Comparison of ENCODE assay signal across 19 cellular contexts in genomic region chr3:64806668-64807067, GRCh38.
"Had no signal": no experiment of that assay in that cellular context is flagged by ENCODE, and none has a peak within 500 bp of the region (broad histone marks: within the 10 kb centered on the region; RNA-seq: fewer than 3 reads in every experiment).

No MANE protein-coding gene starts in this region.

- DNase-seq: activated CD4-positive, alpha-beta memory T cell treated with anti-CD3 and anti-CD28 coated beads for 36 hours; activated CD4-positive, alpha-beta T cell treated with anti-CD3 and anti-CD28 coated beads, Interleukin-2, amount 10 ng/mL, durations not matched to agents 24 days and 14 days; activated CD4-positive, CD25-positive, alpha-beta regulatory T cell treated with anti-CD3 and anti-CD28 coated beads, Interleukin-2, amount 50 U/mL, for 72 hours; activated CD8-positive, alpha-beta memory T cell treated with anti-CD3 and anti-CD28 coated beads, Interleukin-2, amount 50 U/mL, for 48 hours; activated gamma-delta T cell treated with Interleukin-2 at 50 U/mL for 16 hours; activated naive CD4-positive, alpha-beta T cell treated with anti-CD3 and anti-CD28 coated beads, Interleukin-2, amount 50 U/mL, for 16 hours; activated T-cell treated with anti-CD3 and anti-CD28 coated beads, Interleukin-2, amount 50 U/mL, for 24 hours; amniotic stem cell; brain microvascular endothelial cell; caudate nucleus; foreskin keratinocyte; heart right ventricle; left ventricle myocardium inferior; naive B cell; ovary; spleen; stimulated activated naive CD4-positive, alpha-beta T cell; T-helper 2 cell; transverse colon had no signal
